Comparison of ENCODE assay signal across 1 cellular context in the genomic region with DNA sequence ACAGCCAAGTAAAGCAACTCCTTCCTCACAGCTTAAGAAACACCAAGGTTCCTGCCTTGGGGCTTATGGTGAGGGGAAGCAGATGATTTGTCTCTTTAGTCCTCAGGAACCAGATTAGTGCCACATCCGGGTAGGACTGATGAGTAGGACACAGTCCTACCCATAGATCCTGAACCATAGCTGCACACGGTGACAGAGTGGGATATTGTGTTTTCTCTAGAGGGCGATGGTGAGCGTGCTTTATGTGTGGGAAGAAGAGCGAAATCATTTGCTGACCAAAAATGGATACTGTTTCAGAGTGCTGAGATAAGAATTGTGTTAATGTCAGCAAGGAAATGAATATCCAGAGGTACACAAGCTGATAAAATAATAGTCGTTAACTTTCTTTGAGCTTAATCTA.
TF ChIP-seq lines count a peak whose summit lies in the region.

No MANE protein-coding gene starts in this region.

TF ChIP-seq in GM23338, 12 proteins besides CTCF, POLR2A, EP300 and RAD21 (continued from another document):
- TF ChIP-seq, protein P1, sequence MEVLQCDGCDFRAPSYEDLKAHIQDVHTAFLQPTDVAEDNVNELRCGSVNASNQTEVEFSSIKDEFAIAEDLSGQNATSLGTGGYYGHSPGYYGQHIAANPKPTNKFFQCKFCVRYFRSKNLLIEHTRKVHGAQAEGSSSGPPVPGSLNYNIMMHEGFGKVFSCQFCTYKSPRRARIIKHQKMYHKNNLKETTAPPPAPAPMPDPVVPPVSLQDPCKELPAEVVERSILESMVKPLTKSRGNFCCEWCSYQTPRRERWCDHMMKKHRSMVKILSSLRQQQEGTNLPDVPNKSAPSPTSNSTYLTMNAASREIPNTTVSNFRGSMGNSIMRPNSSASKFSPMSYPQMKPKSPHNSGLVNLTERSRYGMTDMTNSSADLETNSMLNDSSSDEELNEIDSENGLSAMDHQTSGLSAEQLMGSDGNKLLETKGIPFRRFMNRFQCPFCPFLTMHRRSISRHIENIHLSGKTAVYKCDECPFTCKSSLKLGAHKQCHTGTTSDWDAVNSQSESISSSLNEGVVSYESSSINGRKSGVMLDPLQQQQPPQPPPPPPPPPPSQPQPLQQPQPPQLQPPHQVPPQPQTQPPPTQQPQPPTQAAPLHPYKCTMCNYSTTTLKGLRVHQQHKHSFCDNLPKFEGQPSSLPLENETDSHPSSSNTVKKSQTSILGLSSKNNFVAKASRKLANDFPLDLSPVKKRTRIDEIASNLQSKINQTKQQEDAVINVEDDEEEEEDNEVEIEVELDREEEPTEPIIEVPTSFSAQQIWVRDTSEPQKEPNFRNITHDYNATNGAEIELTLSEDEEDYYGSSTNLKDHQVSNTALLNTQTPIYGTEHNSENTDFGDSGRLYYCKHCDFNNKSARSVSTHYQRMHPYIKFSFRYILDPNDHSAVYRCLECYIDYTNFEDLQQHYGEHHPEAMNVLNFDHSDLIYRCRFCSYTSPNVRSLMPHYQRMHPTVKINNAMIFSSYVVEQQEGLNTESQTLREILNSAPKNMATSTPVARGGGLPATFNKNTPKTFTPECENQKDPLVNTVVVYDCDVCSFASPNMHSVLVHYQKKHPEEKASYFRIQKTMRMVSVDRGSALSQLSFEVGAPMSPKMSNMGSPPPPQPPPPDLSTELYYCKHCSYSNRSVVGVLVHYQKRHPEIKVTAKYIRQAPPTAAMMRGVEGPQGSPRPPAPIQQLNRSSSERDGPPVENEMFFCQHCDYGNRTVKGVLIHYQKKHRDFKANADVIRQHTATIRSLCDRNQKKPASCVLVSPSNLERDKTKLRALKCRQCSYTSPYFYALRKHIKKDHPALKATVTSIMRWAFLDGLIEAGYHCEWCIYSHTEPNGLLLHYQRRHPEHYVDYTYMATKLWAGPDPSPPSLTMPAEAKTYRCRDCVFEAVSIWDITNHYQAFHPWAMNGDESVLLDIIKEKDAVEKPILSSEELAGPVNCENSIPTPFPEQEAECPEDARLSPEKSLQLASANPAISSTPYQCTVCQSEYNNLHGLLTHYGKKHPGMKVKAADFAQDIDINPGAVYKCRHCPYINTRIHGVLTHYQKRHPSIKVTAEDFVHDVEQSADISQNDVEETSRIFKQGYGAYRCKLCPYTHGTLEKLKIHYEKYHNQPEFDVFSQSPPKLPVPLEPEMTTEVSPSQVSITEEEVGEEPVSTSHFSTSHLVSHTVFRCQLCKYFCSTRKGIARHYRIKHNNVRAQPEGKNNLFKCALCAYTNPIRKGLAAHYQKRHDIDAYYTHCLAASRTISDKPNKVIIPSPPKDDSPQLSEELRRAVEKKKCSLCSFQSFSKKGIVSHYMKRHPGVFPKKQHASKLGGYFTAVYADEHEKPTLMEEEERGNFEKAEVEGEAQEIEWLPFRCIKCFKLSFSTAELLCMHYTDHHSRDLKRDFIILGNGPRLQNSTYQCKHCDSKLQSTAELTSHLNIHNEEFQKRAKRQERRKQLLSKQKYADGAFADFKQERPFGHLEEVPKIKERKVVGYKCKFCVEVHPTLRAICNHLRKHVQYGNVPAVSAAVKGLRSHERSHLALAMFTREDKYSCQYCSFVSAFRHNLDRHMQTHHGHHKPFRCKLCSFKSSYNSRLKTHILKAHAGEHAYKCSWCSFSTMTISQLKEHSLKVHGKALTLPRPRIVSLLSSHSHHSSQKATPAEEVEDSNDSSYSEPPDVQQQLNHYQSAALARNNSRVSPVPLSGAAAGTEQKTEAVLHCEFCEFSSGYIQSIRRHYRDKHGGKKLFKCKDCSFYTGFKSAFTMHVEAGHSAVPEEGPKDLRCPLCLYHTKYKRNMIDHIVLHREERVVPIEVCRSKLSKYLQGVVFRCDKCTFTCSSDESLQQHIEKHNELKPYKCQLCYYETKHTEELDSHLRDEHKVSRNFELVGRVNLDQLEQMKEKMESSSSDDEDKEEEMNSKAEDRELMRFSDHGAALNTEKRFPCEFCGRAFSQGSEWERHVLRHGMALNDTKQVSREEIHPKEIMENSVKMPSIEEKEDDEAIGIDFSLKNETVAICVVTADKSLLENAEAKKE (CRISPR knock-in tag; IDR thresholded peaks at IDR 0.05), result no peak
- TF ChIP-seq ZNF114 (CRISPR knock-in tag; IDR thresholded peaks at IDR 0.05) (no peak), EZH2phosphoT487 (IDR thresholded peaks at IDR 0.05; ENCODE audit: unreplicated experiment) (no peak), CREB1 (CRISPR knock-in tag; IDR thresholded peaks at IDR 0.05; ENCODE audit: low read depth) (no peak), ZNF331 (CRISPR knock-in tag; IDR thresholded peaks at IDR 0.05; ENCODE audit: low read depth) (no peak), EZH2 (IDR thresholded peaks at IDR 0.05; ENCODE audit: low read depth, unreplicated experiment) (no peak), ETS1 (IDR thresholded peaks at IDR 0.05) (no peak)
